Comparison of ENCODE assay signal across 12 cellular contexts in the genomic region with DNA sequence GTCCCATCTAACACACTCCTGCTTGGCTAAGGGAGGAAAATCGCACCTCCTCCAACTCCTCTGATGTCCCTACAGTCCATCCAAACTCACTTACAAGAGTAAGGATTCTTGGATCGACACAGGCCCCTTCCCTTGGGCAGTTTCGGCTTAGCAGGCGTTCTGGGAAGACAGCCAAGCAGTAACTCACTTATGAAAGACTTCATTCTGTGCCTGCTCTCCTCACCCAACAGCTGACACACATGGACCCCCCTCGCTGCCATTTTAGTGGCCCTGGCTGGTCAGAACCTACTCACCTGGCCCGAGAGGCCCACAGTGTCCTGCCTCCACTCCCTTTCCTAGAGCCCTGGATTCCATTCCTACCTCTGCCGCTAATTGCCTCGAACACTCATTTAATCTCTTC. TPM values are rescaled to one million over a fixed set of nuclear protein-coding genes. Genes with fewer than 3 reads are reported as not detected.
DNase-seq lines count a peak whose midpoint lies in the region; ATAC-seq and TF ChIP-seq lines count a peak whose summit lies in the region.
"Had no signal": no experiment of that assay in that cellular context is flagged by ENCODE, and none has a peak within 500 bp of the region (broad histone marks: within the 10 kb centered on the region; RNA-seq: fewer than 3 reads in every experiment).

No MANE protein-coding gene starts in this region.

- H3K27me3 ChIP-seq in PC-3 (ENCODE audit: low read length) (no peaks in the 10 kb centered on the region), parathyroid adenoma (ENCODE audit: control insufficient read depth, insufficient read depth, low read length) (no peaks in the 10 kb centered on the region)
- H3K27me3 ChIP-seq: stomach had no signal

- no peak overlapping the region for H3K9ac ChIP-seq in PC-3 (ENCODE audit: low read length)
- no peak overlapping the region for H3K9ac ChIP-seq in parathyroid adenoma

- no peak overlapping the region for H2AFZ ChIP-seq in PC-3 (ENCODE audit: low read length)
- H2AFZ ChIP-seq in parathyroid adenoma: peak overlapping the region; percentile 64

- H3F3A ChIP-seq in PC-3 (ENCODE audit: low read length, unreplicated experiment): no peaks in the 10 kb centered on the region

- POLR2A ChIA-PET in PC-3 (lab: Charles Lee; ENCODE audit: unreplicated experiment): no interaction called here

- H3K9me3 ChIP-seq in PC-3 (ENCODE audit: low read length) (no peaks in the 10 kb centered on the region), parathyroid adenoma (ENCODE audit: control insufficient read depth, low read length) (no peaks in the 10 kb centered on the region)
- H3K9me3 ChIP-seq: stomach had no signal

- peak; percentile 67 for DNase-seq in H4 (ENCODE audit: low spot score)
- DNase-seq in PC-3: peak; percentile 40
- DNase-seq in epithelial cell of prostate (ENCODE audit: low read depth, low spot score): peak; percentile 20
- no peak for DNase-seq in inferior parietal cortex (ENCODE audit: extremely low spot score)
- DNase-seq: RPMI8226, stomach had no signal

- intact Hi-C loops in PC-3 (cut with micrococcal nuclease): no loop called here

- BruUV-seq in PC-3 (replicated peaks; lab: Mats Ljungman, UMichigan): no TSS peak

- H3K79me2 ChIP-seq in PC-3 (ENCODE audit: low read length) (no peaks in the 10 kb centered on the region), parathyroid adenoma (no peaks in the 10 kb centered on the region)

- no peak overlapping the region for H3K4me3 ChIP-seq in PC-3 (ENCODE audit: low read length)
- H3K4me3 ChIP-seq in parathyroid adenoma (ENCODE audit: low read depth, low read length): no peak overlapping the region
- H3K4me3 ChIP-seq: stomach had no signal

- peak; percentile 18; the same call in 1 of the 2 replicates for ATAC-seq in PC-3
- no peak for ATAC-seq in GM18861 (IDR thresholded peaks at IDR 0.05; ENCODE audit: unreplicated experiment)
- ATAC-seq in HG02623 (IDR thresholded peaks at IDR 0.05; ENCODE audit: unreplicated experiment): no peak
- ATAC-seq: activated CD4-positive, CD25-positive, alpha-beta regulatory T cell treated with anti-CD3 and anti-CD28 coated beads, Interleukin-2, amount 50 U/mL, for 24 hours; HCT116 had no signal

- H4K20me1 ChIP-seq in PC-3 (ENCODE audit: low read length): no peaks in the 10 kb centered on the region

- H3K4me2 ChIP-seq in PC-3 (ENCODE audit: low read length) (no peak overlapping the region), parathyroid adenoma (ENCODE audit: low read length) (no peak overlapping the region)

- H3K36me3 ChIP-seq in PC-3 (ENCODE audit: low read depth, low read length) (no peaks in the 10 kb centered on the region), parathyroid adenoma (ENCODE audit: control insufficient read depth, insufficient read depth, low read length) (no peaks in the 10 kb centered on the region)
- H3K36me3 ChIP-seq: stomach had no signal

- no peak overlapping the region for H3K27ac ChIP-seq in PC-3 (ENCODE audit: low read length)
- no peak overlapping the region for H3K27ac ChIP-seq in epithelial cell of prostate
- H3K27ac ChIP-seq in parathyroid adenoma: peak overlapping the region; percentile 98
- H3K27ac ChIP-seq: stomach had no signal

- CTCF ChIA-PET in PC-3 (lab: Charles Lee): no interaction called here

- TF ChIP-seq CTCF in PC-3 (conservative IDR thresholded peaks at IDR 0.05; ENCODE audit: low read depth, low read length): no peak
- TF ChIP-seq CTCF in parathyroid adenoma (IDR thresholded peaks at IDR 0.05): no peak

- H3K4me1 ChIP-seq in PC-3 (ENCODE audit: insufficient read depth, low read length): peaks cover 7% of the 10 kb centered on the region; the same call in 1 of the 2 replicates
- H3K4me1 ChIP-seq in parathyroid adenoma: peaks cover 43% of the 10 kb centered on the region
- H3K4me1 ChIP-seq: stomach had no signal

- H3K9me2 ChIP-seq in PC-3 (replicated peaks; ENCODE audit: low read length): no peaks in the 10 kb centered on the region

RNA-seq across cellular contexts. Expression of gene BCL2L14, which starts 52.3 kb away (rescaled TPM):
- total RNA-seq in H4 (2014; rRNA removed; shearing (Covaris generic)): not detected in 2 replicates
- not detected in 2 replicates for total RNA-seq in PC-3 (2014; rRNA removed)
- total RNA-seq: glomerular endothelial cell had no signal
